ENCODE assay signal across 8 cellular contexts in the genomic region with DNA sequence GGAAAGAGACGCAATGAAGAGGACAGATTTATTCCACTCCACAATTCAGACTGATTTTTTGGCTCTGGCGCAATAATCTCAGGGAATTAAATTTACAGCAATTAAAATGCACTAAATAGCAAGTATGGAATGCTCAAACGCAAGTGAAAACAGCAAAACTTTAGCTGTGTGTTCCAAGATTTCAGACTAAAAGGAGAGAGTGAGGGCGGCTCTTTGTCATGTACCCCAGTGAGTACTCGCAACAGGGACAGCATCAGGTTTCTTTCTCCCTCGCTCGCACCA. TPM values are rescaled to one million over a fixed set of nuclear protein-coding genes. Genes with fewer than 3 reads are reported as not detected.
A peak's percentile ranks its signal among the peaks of the same experiment; 100 is the strongest.
DNase-seq lines count a peak whose midpoint lies in the region; ATAC-seq, FAIRE-seq and TF ChIP-seq lines count a peak whose summit lies in the region.

No MANE protein-coding gene starts in this region.

- DNase-seq in CD4-positive, alpha-beta T cell, result no peak
- DNase-seq in NCI-H524 treated with DMSO at 0.1 percent for 48 hours (lab: John Stamatoyannopoulos, UW) (peak; percentile 17), endothelial cell (ENCODE audit: low spot score) (no peak), neuronal stem cell (ENCODE audit: low spot score) (no peak), Ammon's horn (ENCODE audit: low spot score) (no peak), ACHN (no peak), HTR-8/SVneo (ENCODE audit: insufficient read length, low spot score) (no peak)

- H3K4me3 ChIP-seq in neuronal stem cell (ENCODE audit: low read length in 2 of 2), result peak overlapping the region; percentile 77 to 95

- no peak overlapping the region for H2AK5ac ChIP-seq in neuronal stem cell (ENCODE audit: low read depth, low read length)

- TF ChIP-seq CTCF in CD4-positive, alpha-beta T cell (IDR thresholded peaks at IDR 0.05), result no peak
- TF ChIP-seq CTCF in endothelial cell (IDR thresholded peaks at IDR 0.05; ENCODE audit: unreplicated experiment), result no peak

- no peaks in the 10 kb centered on the region for H3K79me1 ChIP-seq in neuronal stem cell (ENCODE audit: low read depth, low read length)

- no peaks in the 10 kb centered on the region for H3K36me3 ChIP-seq in neuronal stem cell (replicated peaks in 1 of 2; ENCODE audit: control insufficient read depth in 2 of 2, insufficient read depth in 2 of 2, low read length in 2 of 2)

- POLR2A ChIA-PET in CD4-positive, alpha-beta T cell (lab: Charles Lee), result interaction anchor here (0.8 to 3.5 kb wide), 6 partner anchors 18 to 531 kb away, joined by 3 to 17 read pairs (median 5); a partner anchor contains a TSS

- H2AFZ ChIP-seq in neuronal stem cell (ENCODE audit: low read length), result no peak overlapping the region

- no peak overlapping the region for H4K91ac ChIP-seq in neuronal stem cell (ENCODE audit: low read depth, low read length, poor library complexity)

- no peak overlapping the region for H3K14ac ChIP-seq in neuronal stem cell (ENCODE audit: low read length)

- WGBS in neuronal stem cell (ENCODE audit: extremely low coverage in 2 of 2, insufficient read length in 2 of 2, insufficient replicate concordance in 1 of 2), 2 donors, result no CpG with 5 or more reads among the region's 7 CpGs

- in situ Hi-C loops in ACHN (cut with HindIII; ENCODE audit: low pct_ligation_motif_present, low pct_unique_long_range_greater_than_20kb, low sequenced_read_pairs), result no loop called here

- no peak overlapping the region for H3K23ac ChIP-seq in neuronal stem cell (ENCODE audit: low read depth, low read length, poor library complexity)

- no peaks in the 10 kb centered on the region for H3K27me3 ChIP-seq in CD4-positive, alpha-beta T cell (ENCODE audit: control insufficient read depth, insufficient read depth, low read length)
- no peaks in the 10 kb centered on the region for H3K27me3 ChIP-seq in neuronal stem cell (ENCODE audit: control insufficient read depth in 3 of 3, insufficient read depth in 3 of 3, low read depth in 1 of 3, low read length in 3 of 3)

- no peak overlapping the region for H2BK120ac ChIP-seq in neuronal stem cell (ENCODE audit: low read depth, low read length)

- H3K9me3 Mint-ChIP-seq in CD4-positive, alpha-beta T cell, result no peaks in the 10 kb centered on the region
- H3K9me3 Mint-ChIP-seq in endothelial cell (ENCODE audit: unreplicated experiment), result no peaks in the 10 kb centered on the region

- no peak for FAIRE-seq in HTR-8/SVneo (lab: Jason Lieb, UNC)

- CTCF ChIA-PET in CD4-positive, alpha-beta T cell (lab: Charles Lee), result interaction anchor here (1.2 kb wide), 1 partner anchor 56 kb away, joined by 3 read pairs; no protein-coding TSS in a partner anchor

- H4K8ac ChIP-seq in neuronal stem cell (ENCODE audit: low read depth, low read length), result no peak overlapping the region

- no peak overlapping the region for H3K18ac ChIP-seq in neuronal stem cell (ENCODE audit: low read length)

- H2BK12ac ChIP-seq in neuronal stem cell (ENCODE audit: low read length), result no peak overlapping the region

- H2BK15ac ChIP-seq in neuronal stem cell (ENCODE audit: low read length), result no peak overlapping the region

- H3K4me1 Mint-ChIP-seq in CD4-positive, alpha-beta T cell (ENCODE audit: low read depth), result peaks cover 54% of the 10 kb centered on the region
- peaks cover 40% of the 10 kb centered on the region for H3K4me1 Mint-ChIP-seq in endothelial cell (ENCODE audit: unreplicated experiment)

- H3K27ac Mint-ChIP-seq in CD4-positive, alpha-beta T cell, result peak overlapping the region; percentile 88
- H3K27ac Mint-ChIP-seq in endothelial cell (ENCODE audit: unreplicated experiment), result peak overlapping the region; percentile 96

- peak; percentile 24 for ATAC-seq in CD4-positive, alpha-beta T cell (ENCODE audit: poor library complexity)
- no peak for ATAC-seq in HG02973 (IDR thresholded peaks at IDR 0.05; ENCODE audit: unreplicated experiment)

- H3K4me1 ChIP-seq in neuronal stem cell (ENCODE audit: control insufficient read depth in 2 of 2, insufficient read depth in 1 of 2, low read depth in 1 of 2, low read length in 2 of 2), result peaks cover under 1 to 13% of the 10 kb centered on the region in 2 donors

- H2BK5ac ChIP-seq in neuronal stem cell (ENCODE audit: low read length), result no peak overlapping the region

- intact Hi-C loops in CD4-positive, alpha-beta T cell (cut with DNase I, micrococcal nuclease), result loop anchor here (5.0 to 10.0 kb wide), 5 partner anchors 188 to 782 kb away; a partner anchor contains a TSS

- H3K36me3 Mint-ChIP-seq in CD4-positive, alpha-beta T cell (ENCODE audit: low read depth), result peaks cover 11% of the 10 kb centered on the region
- H3K36me3 Mint-ChIP-seq in endothelial cell (ENCODE audit: low read depth, unreplicated experiment), result peaks cover 5% of the 10 kb centered on the region

- peak overlapping the region; percentile 98 for H3K4me3 Mint-ChIP-seq in CD4-positive, alpha-beta T cell
- H3K4me3 Mint-ChIP-seq in endothelial cell (ENCODE audit: unreplicated experiment), result peak overlapping the region; percentile 100

- H3K9me3 ChIP-seq in CD4-positive, alpha-beta T cell (ENCODE audit: control insufficient read depth, low read length), result no peaks in the 10 kb centered on the region
- H3K9me3 ChIP-seq in neuronal stem cell (replicated peaks in 1 of 2; ENCODE audit: control insufficient read depth in 2 of 2, insufficient read depth in 1 of 2, low read depth in 1 of 2, low read length in 2 of 2), result peaks cover 0 to 10% of the 10 kb centered on the region in 2 donors

- no peaks in the 10 kb centered on the region for H3K27me3 Mint-ChIP-seq in CD4-positive, alpha-beta T cell
- H3K27me3 Mint-ChIP-seq in endothelial cell (ENCODE audit: unreplicated experiment), result peaks cover 12% of the 10 kb centered on the region

- peak overlapping the region; percentile 96 for H3K9ac ChIP-seq in neuronal stem cell (ENCODE audit: low read depth, low read length, poor library complexity)

- H3K4ac ChIP-seq in neuronal stem cell (ENCODE audit: low read length), result no peak overlapping the region

- peak overlapping the region; percentile 77 for H3K4me2 ChIP-seq in neuronal stem cell (ENCODE audit: insufficient read depth, low read length, poor library complexity, severe bottlenecking)

- no peak overlapping the region for H3K27ac ChIP-seq in CD4-positive, alpha-beta T cell (ENCODE audit: low read depth, low read length)
- peak overlapping the region; percentile 85 for H3K27ac ChIP-seq in neuronal stem cell (replicated peaks; ENCODE audit: low read length)

RNA-seq across cellular contexts. Expression of a gene that starts 1.2 kb away (rescaled TPM):
- total RNA-seq in CD4-positive, alpha-beta T cell, result 1 to 10 TPM; 6.9 to 9.4 TPM
- 52.8 TPM for total RNA-seq in endothelial cell (ENCODE audit: unreplicated experiment)
- 19.4 TPM for polyA plus RNA-seq in neuronal stem cell (2013, experiment 1 of 2)
- 20.3 TPM for polyA plus RNA-seq in neuronal stem cell (2013, experiment 2 of 2)
